In genomic region chr6:27237089-27237723, GRCh38 we compare ENCODE assay signal across 1 cellular context.
A peak's percentile ranks its signal among the peaks of the same experiment; 100 is the strongest.
TF ChIP-seq lines count a peak whose summit lies in the region.

No MANE protein-coding gene starts in this region.

TF ChIP-seq in H1, 55 proteins besides CTCF, POLR2A, EP300 and RAD21 (continued from another document):
- no peak; the same call in 1 of the 2 replicates for TF ChIP-seq MAFK (IDR thresholded peaks at IDR 0.05; ENCODE audit: low read depth, low read length)
- no peak for TF ChIP-seq NANOG (IDR thresholded peaks at IDR 0.05; ENCODE audit: insufficient read depth, low read depth, low read length, poor library complexity, severe bottlenecking)
- no peak for TF ChIP-seq HDAC6 (IDR thresholded peaks at IDR 0.05; ENCODE audit: low read depth, low read length)
- TF ChIP-seq GABPA (IDR thresholded peaks at IDR 0.05; ENCODE audit: borderline replicate concordance, insufficient read depth, low read length): no peak
- TF ChIP-seq POU5F1 (IDR thresholded peaks at IDR 0.05; ENCODE audit: low read depth, low read length): no peak
- no peak for TF ChIP-seq GTF2F1 (IDR thresholded peaks at IDR 0.05; ENCODE audit: borderline replicate concordance, low read depth, low read length)
- TF ChIP-seq, protein P1, sequence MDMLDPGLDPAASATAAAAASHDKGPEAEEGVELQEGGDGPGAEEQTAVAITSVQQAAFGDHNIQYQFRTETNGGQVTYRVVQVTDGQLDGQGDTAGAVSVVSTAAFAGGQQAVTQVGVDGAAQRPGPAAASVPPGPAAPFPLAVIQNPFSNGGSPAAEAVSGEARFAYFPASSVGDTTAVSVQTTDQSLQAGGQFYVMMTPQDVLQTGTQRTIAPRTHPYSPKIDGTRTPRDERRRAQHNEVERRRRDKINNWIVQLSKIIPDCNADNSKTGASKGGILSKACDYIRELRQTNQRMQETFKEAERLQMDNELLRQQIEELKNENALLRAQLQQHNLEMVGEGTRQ (IDR thresholded peaks at IDR 0.05; ENCODE audit: low read length): no peak
- 0 out of 2 replicates have a peak, but pooled peaks have one; percentile 20 for TF ChIP-seq TEAD4 (IDR thresholded peaks at IDR 0.05; ENCODE audit: low read depth, low read length)
- no peak for TF ChIP-seq EGR1 (IDR thresholded peaks at IDR 0.05; ENCODE audit: borderline replicate concordance, low read depth, low read length)
- 0 out of 2 replicates have a peak, but pooled peaks have one; percentile 33 for TF ChIP-seq SP4 (IDR thresholded peaks at IDR 0.05; ENCODE audit: low read length)
- TF ChIP-seq KDM5A (IDR thresholded peaks at IDR 0.05; ENCODE audit: low read length): no peak
- no peak for TF ChIP-seq SP2 (IDR thresholded peaks at IDR 0.05; ENCODE audit: low read length)
